12 cellular contexts compared by ENCODE assay signal in the genomic region with DNA sequence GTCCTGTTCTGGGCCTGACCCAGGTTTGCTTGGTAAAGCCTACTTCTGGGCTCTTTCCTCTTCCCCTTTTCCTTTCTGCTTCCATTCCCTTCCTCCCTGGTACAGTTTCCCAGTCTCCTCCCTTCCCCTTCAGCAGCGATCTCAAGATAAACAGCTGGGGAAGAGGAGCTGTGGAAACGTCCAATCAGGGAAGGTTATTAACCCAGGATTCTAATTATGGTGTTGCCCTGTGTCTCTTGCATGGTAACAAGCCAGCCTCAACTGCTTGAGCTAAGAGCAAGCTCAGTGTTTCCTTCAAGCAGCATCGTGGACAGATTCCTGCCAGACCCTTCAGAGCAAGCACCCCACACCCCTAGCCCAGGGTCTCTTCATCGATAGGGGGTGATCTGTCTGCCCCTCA.
DNase-seq lines count a peak whose midpoint lies in the region; FAIRE-seq and TF ChIP-seq lines count a peak whose summit lies in the region.
"Had no signal": no experiment of that assay in that cellular context is flagged by ENCODE, and none has a peak within 500 bp of the region (broad histone marks: within the 10 kb centered on the region; RNA-seq: fewer than 3 reads in every experiment).

No MANE protein-coding gene starts in this region.

- H3K4me1 Mint-ChIP-seq in activated T-cell treated with anti-CD3 and anti-CD28 coated beads, Interleukin-2, amount 50 U/mL, for 24 hours (ENCODE audit: low read depth), result no peaks in the 10 kb centered on the region
- H3K4me1 Mint-ChIP-seq: activated T-helper 17 cell treated with anti-CD3 and anti-CD28 coated beads, Interleukin-2, amount 50 U/mL, for 72 hours had no signal

- H4K20me1 ChIP-seq in GM23248 (ENCODE audit: insufficient read depth) (no peaks in the 10 kb centered on the region), smooth muscle cell (ENCODE audit: low read depth) (no peaks in the 10 kb centered on the region)

- H3K9me3 Mint-ChIP-seq in activated T-cell treated with anti-CD3 and anti-CD28 coated beads, Interleukin-2, amount 50 U/mL, for 24 hours, result no peaks in the 10 kb centered on the region
- H3K9me3 Mint-ChIP-seq: activated T-helper 17 cell treated with anti-CD3 and anti-CD28 coated beads, Interleukin-2, amount 50 U/mL, for 72 hours; T-helper 1 cell treated with Interleukin-12 subunit alpha and Interleukin-12 subunit beta and Interleukin-4 antibody, amounts not matched to agents 30 μg/mL and 1 μg/mL, for 36 hours had no signal

- DNase-seq in GM23248, result no peak
- DNase-seq in NCI-H69 (lab: John Stamatoyannopoulos, UW), result peak; percentile 65
- DNase-seq in smooth muscle cell (lab: John Stamatoyannopoulos, UW; ENCODE audit: unreplicated experiment), result no peak
- no peak for DNase-seq in DMS53 treated with DMSO at 0.1 percent for 48 hours (lab: John Stamatoyannopoulos, UW; ENCODE audit: unreplicated experiment)
- DNase-seq in ureter (ENCODE audit: low spot score), result no peak
- DNase-seq in activated T-cell treated with anti-CD3 and anti-CD28 coated beads, Interleukin-2, amount 50 U/mL, for 24 hours, result no peak
- DNase-seq: activated CD4-positive, alpha-beta T cell treated with anti-CD3 and anti-CD28 coated beads, Interleukin-2, amount 50 U/mL, for 1 hour; NCI-H187 had no signal

- no peak overlapping the region for H3K4me3 Mint-ChIP-seq in activated T-cell treated with anti-CD3 and anti-CD28 coated beads, Interleukin-2, amount 50 U/mL, for 24 hours
- H3K4me3 Mint-ChIP-seq: activated T-helper 17 cell treated with anti-CD3 and anti-CD28 coated beads, Interleukin-2, amount 50 U/mL, for 72 hours; T-helper 1 cell treated with Interleukin-12 subunit alpha and Interleukin-12 subunit beta and Interleukin-4 antibody, amounts not matched to agents 30 μg/mL and 1 μg/mL, for 36 hours had no signal

- H3K36me3 ChIP-seq in GM23248 (ENCODE audit: low read depth), result no peaks in the 10 kb centered on the region
- no peaks in the 10 kb centered on the region for H3K36me3 ChIP-seq in smooth muscle cell (ENCODE audit: low read depth)
- H3K36me3 ChIP-seq: right atrium auricular region had no signal

- H3K27ac ChIP-seq in GM23248 (no peak overlapping the region), smooth muscle cell (ENCODE audit: low read depth) (peak overlapping the region; percentile 6)
- H3K27ac ChIP-seq: right atrium auricular region had no signal

- WGBS in GM23248 (ENCODE audit: low coverage in 1 of 2, low lambda C conversion rate in 2 of 2, missing lambda C conversion rate in 2 of 2), 2 experiments, result 53 to 58% methylated on average over 4 of the region's 4 CpGs
- WGBS in smooth muscle cell (ENCODE audit: low lambda C conversion rate), result 35% methylated on average over 4 of the region's 4 CpGs

- no peaks in the 10 kb centered on the region for H3K79me2 ChIP-seq in GM23248 (ENCODE audit: insufficient read depth)
- H3K79me2 ChIP-seq in smooth muscle cell (ENCODE audit: low read depth), result no peaks in the 10 kb centered on the region

- H3K27ac Mint-ChIP-seq in activated T-cell treated with anti-CD3 and anti-CD28 coated beads, Interleukin-2, amount 50 U/mL, for 24 hours, result no peak overlapping the region
- H3K27ac Mint-ChIP-seq: activated T-helper 17 cell treated with anti-CD3 and anti-CD28 coated beads, Interleukin-2, amount 50 U/mL, for 72 hours; T-helper 1 cell treated with Interleukin-12 subunit alpha and Interleukin-12 subunit beta and Interleukin-4 antibody, amounts not matched to agents 30 μg/mL and 1 μg/mL, for 36 hours had no signal

- H3K9ac ChIP-seq in GM23248 (no peak overlapping the region), smooth muscle cell (ENCODE audit: low read depth) (no peak overlapping the region)

- H3K4me3 ChIP-seq in GM23248 (no peak overlapping the region), smooth muscle cell (no peak overlapping the region)
- H3K4me3 ChIP-seq: right atrium auricular region had no signal

- no peaks in the 10 kb centered on the region for H3K27me3 ChIP-seq in GM23248 (replicated peaks; ENCODE audit: insufficient read depth)
- H3K27me3 ChIP-seq in smooth muscle cell (ENCODE audit: low read depth), result no peaks in the 10 kb centered on the region
- H3K27me3 ChIP-seq: right atrium auricular region had no signal

- in situ Hi-C loops in GM23248 (cut with MboI), result no loop called here

- H3F3A ChIP-seq in GM23248 (ENCODE audit: insufficient read depth) (peaks cover 10% of the 10 kb centered on the region), smooth muscle cell (ENCODE audit: low read depth) (no peaks in the 10 kb centered on the region)

- H3K4me2 ChIP-seq in GM23248 (ENCODE audit: unreplicated experiment) (peak overlapping the region; percentile 9), smooth muscle cell (no peak overlapping the region)

- FAIRE-seq in islet of Langerhans (lab: Jason Lieb, UNC), result peak; percentile 68

- no peaks in the 10 kb centered on the region for H3K9me2 ChIP-seq in GM23248 (ENCODE audit: insufficient read depth)

- no peaks in the 10 kb centered on the region for H3K27me3 Mint-ChIP-seq in activated T-cell treated with anti-CD3 and anti-CD28 coated beads, Interleukin-2, amount 50 U/mL, for 24 hours

- H3K9me3 ChIP-seq in GM23248 (ENCODE audit: low read depth) (no peaks in the 10 kb centered on the region), smooth muscle cell (replicated peaks; ENCODE audit: low read depth) (no peaks in the 10 kb centered on the region)

- peak overlapping the region; percentile 45 for H2AFZ ChIP-seq in GM23248
- H2AFZ ChIP-seq in smooth muscle cell (ENCODE audit: low read depth), result no peak overlapping the region

- H3K4me1 ChIP-seq in GM23248 (ENCODE audit: insufficient read depth), result peaks cover 35% of the 10 kb centered on the region
- peaks cover 4% of the 10 kb centered on the region for H3K4me1 ChIP-seq in smooth muscle cell (ENCODE audit: low read depth)

- TF ChIP-seq CTCF in smooth muscle cell (IDR thresholded peaks at IDR 0.05; ENCODE audit: borderline replicate concordance, insufficient read depth, poor library complexity, severe bottlenecking), result no peak

- H3K36me3 Mint-ChIP-seq in activated T-cell treated with anti-CD3 and anti-CD28 coated beads, Interleukin-2, amount 50 U/mL, for 24 hours (ENCODE audit: low read depth), result no peaks in the 10 kb centered on the region
